ENCODE assay signal across 10 cellular contexts in the genomic region with DNA sequence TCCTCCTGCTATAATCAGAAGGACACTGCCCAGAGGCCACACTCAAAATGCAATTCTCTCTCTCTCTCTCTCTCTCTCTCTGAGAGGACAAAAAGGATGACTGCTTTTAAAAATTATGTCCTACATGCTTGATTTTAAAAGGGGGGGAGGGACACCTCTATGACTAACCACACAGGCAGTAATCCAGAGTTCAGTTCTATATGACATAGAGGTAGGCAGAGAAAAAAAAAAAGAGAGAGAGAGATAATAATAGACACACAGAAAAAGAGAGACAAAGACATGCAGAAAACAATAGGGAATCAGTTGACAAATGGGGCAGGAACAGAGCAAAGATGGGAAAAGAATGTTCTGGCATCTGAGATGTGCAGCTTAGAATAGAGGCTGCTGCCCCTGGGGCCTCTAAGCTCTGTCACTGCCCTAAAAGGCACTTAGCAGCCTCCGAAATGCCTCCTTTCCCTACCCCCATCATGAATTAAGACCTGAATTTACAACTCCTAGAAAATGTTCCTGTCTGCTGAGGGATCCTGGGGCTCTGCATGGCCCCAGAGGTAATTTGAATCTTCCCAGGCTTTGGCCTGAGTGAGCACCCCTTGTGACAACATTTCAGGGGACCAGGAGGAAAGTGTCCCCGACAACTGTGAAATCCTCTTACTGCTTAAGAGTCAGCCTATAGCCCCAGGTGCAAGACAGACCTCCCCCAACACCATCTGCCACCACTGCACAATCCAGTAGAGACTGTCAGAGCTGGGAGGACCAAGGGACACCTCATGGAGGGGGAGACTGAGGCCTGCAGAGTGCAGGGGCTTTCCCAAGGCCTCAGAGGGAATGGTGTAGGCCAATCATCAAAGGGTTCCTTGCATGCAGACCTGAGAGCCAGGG. TPM values are rescaled to one million over a fixed set of nuclear protein-coding genes. Genes with fewer than 3 reads are reported as not detected.
A peak's percentile ranks its signal among the peaks of the same experiment; 100 is the strongest.
DNase-seq lines count a peak whose midpoint lies in the region; ATAC-seq and TF ChIP-seq lines count a peak whose summit lies in the region.
"Had no signal": no experiment of that assay in that cellular context is flagged by ENCODE, and none has a peak within 500 bp of the region (broad histone marks: within the 10 kb centered on the region; RNA-seq: fewer than 3 reads in every experiment).

No MANE protein-coding gene starts in this region.

- intact Hi-C loops in mucosa of descending colon (cut with DNase I, micrococcal nuclease) = loop anchor here (5.0 to 10.0 kb wide), 2 partner anchors 148 to 151 kb away; no protein-coding TSS in a partner anchor

- no peaks in the 10 kb centered on the region for H3K9me2 ChIP-seq in Karpas-422 (replicated peaks; ENCODE audit: insufficient read depth, low read length)

- ATAC-seq in natural killer cell treated with Interleukin-12 subunit alpha and Interleukin-12 subunit beta and Interleukin-15 and Interleukin-18, amount 100 ng/mL, for 72 hours = no peak
- ATAC-seq in mucosa of descending colon = no peak
- no peak for ATAC-seq in GM21367 (IDR thresholded peaks at IDR 0.05; ENCODE audit: unreplicated experiment)

- peak overlapping the region; percentile 10 for H3K27ac Mint-ChIP-seq in endothelial cell (ENCODE audit: unreplicated experiment)
- peak overlapping the region; percentile 29 for H3K27ac Mint-ChIP-seq in nephron progenitor cell
- no peak overlapping the region for H3K27ac Mint-ChIP-seq in natural killer cell treated with Interleukin-12 subunit alpha and Interleukin-12 subunit beta and Interleukin-15 and Interleukin-18, amount 100 ng/mL, for 72 hours

- H3K4me1 ChIP-seq in mucosa of descending colon (ENCODE audit: low read depth) (no peaks in the 10 kb centered on the region), Karpas-422 (ENCODE audit: low read length) (peaks cover 4% of the 10 kb centered on the region)

- no peaks in the 10 kb centered on the region for H3K36me3 ChIP-seq in mucosa of descending colon (ENCODE audit: low read depth)
- H3K36me3 ChIP-seq in Karpas-422 (ENCODE audit: insufficient read depth, low read length) = no peaks in the 10 kb centered on the region

- H3K4me1 Mint-ChIP-seq in endothelial cell (ENCODE audit: unreplicated experiment) (peaks cover 36% of the 10 kb centered on the region), nephron progenitor cell (peaks cover 53% of the 10 kb centered on the region)
- peaks cover 0 to 4% of the 10 kb centered on the region in 2 donors for H3K4me1 Mint-ChIP-seq in natural killer cell treated with Interleukin-12 subunit alpha and Interleukin-12 subunit beta and Interleukin-15 and Interleukin-18, amount 100 ng/mL, for 72 hours (ENCODE audit: low read depth in 2 of 2)

- no peaks in the 10 kb centered on the region for H4K20me1 ChIP-seq in Karpas-422 (ENCODE audit: insufficient read depth, low read depth, low read length)

- peaks cover 3% of the 10 kb centered on the region for H3K36me3 Mint-ChIP-seq in endothelial cell (ENCODE audit: low read depth, unreplicated experiment)
- H3K36me3 Mint-ChIP-seq in nephron progenitor cell (ENCODE audit: low read depth) = no peaks in the 10 kb centered on the region
- H3K36me3 Mint-ChIP-seq in natural killer cell treated with Interleukin-12 subunit alpha and Interleukin-12 subunit beta and Interleukin-15 and Interleukin-18, amount 100 ng/mL, for 72 hours = no peaks in the 10 kb centered on the region

- H3K27ac ChIP-seq in Karpas-422 (ENCODE audit: low read length) = no peak overlapping the region

- TF ChIP-seq CTCF in endothelial cell (IDR thresholded peaks at IDR 0.05; ENCODE audit: unreplicated experiment) (no peak), nephron progenitor cell (IDR thresholded peaks at IDR 0.05) (no peak), mucosa of descending colon (IDR thresholded peaks at IDR 0.05) (no peak)

- no peak overlapping the region for H3K9ac ChIP-seq in Karpas-422 (ENCODE audit: low read length)

- H3K4me2 ChIP-seq in Karpas-422 (ENCODE audit: low read depth, low read length, poor library complexity, severe bottlenecking) = no peak overlapping the region

- H3K9me3 Mint-ChIP-seq in endothelial cell (ENCODE audit: unreplicated experiment) (no peaks in the 10 kb centered on the region), nephron progenitor cell (no peaks in the 10 kb centered on the region)
- no peaks in the 10 kb centered on the region for H3K9me3 Mint-ChIP-seq in natural killer cell treated with Interleukin-12 subunit alpha and Interleukin-12 subunit beta and Interleukin-15 and Interleukin-18, amount 100 ng/mL, for 72 hours

- H3K4me3 ChIP-seq in mucosa of descending colon (no peak overlapping the region), Karpas-422 (ENCODE audit: low read length) (no peak overlapping the region)

- no peak overlapping the region for H3K4me3 Mint-ChIP-seq in endothelial cell (ENCODE audit: unreplicated experiment)
- H3K4me3 Mint-ChIP-seq in nephron progenitor cell = peak overlapping the region; percentile 2
- no peak overlapping the region for H3K4me3 Mint-ChIP-seq in natural killer cell treated with Interleukin-12 subunit alpha and Interleukin-12 subunit beta and Interleukin-15 and Interleukin-18, amount 100 ng/mL, for 72 hours

- no peak overlapping the region for H2AFZ ChIP-seq in Karpas-422 (ENCODE audit: low read length)

- H3K9me3 ChIP-seq in mucosa of descending colon (no peaks in the 10 kb centered on the region), Karpas-422 (ENCODE audit: low read length) (no peaks in the 10 kb centered on the region)

- no peaks in the 10 kb centered on the region for H3K79me2 ChIP-seq in Karpas-422 (ENCODE audit: low read length)

- H3K27me3 ChIP-seq in Karpas-422 (ENCODE audit: low read length) = no peaks in the 10 kb centered on the region

- H3K27me3 Mint-ChIP-seq in endothelial cell (ENCODE audit: unreplicated experiment) (peaks cover 5% of the 10 kb centered on the region), nephron progenitor cell (ENCODE audit: low read depth, poor library complexity) (peaks cover 6% of the 10 kb centered on the region)
- H3K27me3 Mint-ChIP-seq in natural killer cell treated with Interleukin-12 subunit alpha and Interleukin-12 subunit beta and Interleukin-15 and Interleukin-18, amount 100 ng/mL, for 72 hours = no peaks in the 10 kb centered on the region

- DNase-seq in A172 (ENCODE audit: low spot score) (peak; percentile 64), HCEC 1CT (peak; percentile 24), endothelial cell (ENCODE audit: low spot score) (no peak), nephron progenitor cell (no peak), mucosa of descending colon (no peak), Karpas-422 (no peak)
- DNase-seq in natural killer cell treated with Interleukin-12 subunit alpha and Interleukin-12 subunit beta and Interleukin-15 and Interleukin-18, amount 100 ng/mL, for 72 hours (ENCODE audit: low spot score) = no peak
- DNase-seq: Calu3, NCI-H69 had no signal

RNA-seq across cellular contexts. Expression of a gene that starts 24.7 kb away (rescaled TPM):
- 69.8 and 74.0 TPM in 2 replicates for total RNA-seq in A172 (2014; rRNA removed; shearing (Covaris generic))
- total RNA-seq in endothelial cell (ENCODE audit: unreplicated experiment) (30.8 TPM), mucosa of descending colon (10 to 100 TPM; 61.6 to 86.7 (median 75.3) TPM)
- 10 to 100 TPM; 58.9 to 66.4 TPM for total RNA-seq in natural killer cell treated with Interleukin-12 subunit alpha and Interleukin-12 subunit beta and Interleukin-15 and Interleukin-18, amount 100 ng/mL, for 72 hours
- total RNA-seq in Karpas-422 (2014; rRNA removed; shearing (Covaris generic); ENCODE audit: low replicate concordance) = 45.8 and 73.9 TPM in 2 replicates

RNA-seq across cellular contexts. Expression of a gene that starts 28.7 kb away (rescaled TPM):
- total RNA-seq in A172 (2014; rRNA removed; shearing (Covaris generic)) = 83.8 and 92.7 TPM in 2 replicates
- total RNA-seq in endothelial cell (ENCODE audit: unreplicated experiment) (107 TPM), mucosa of descending colon (100 to 1,000 TPM; 106 to 121 (median 107) TPM)
- 100 to 1,000 TPM; 110 to 157 TPM for total RNA-seq in natural killer cell treated with Interleukin-12 subunit alpha and Interleukin-12 subunit beta and Interleukin-15 and Interleukin-18, amount 100 ng/mL, for 72 hours
- total RNA-seq in Karpas-422 (2014; rRNA removed; shearing (Covaris generic); ENCODE audit: low replicate concordance) = 75.6 and 115 TPM in 2 replicates

Comparison
In these comparisons a context has a peak if more than half of its experiments do, and no peak if none do; other contexts are left out.
1. DNase-seq: peak in A172 (single experiment) and HCEC 1CT (single experiment); none in endothelial cell (single experiment), nephron progenitor cell (single experiment), natural killer cell treated with Interleukin-12 subunit alpha and Interleukin-12 subunit beta and Interleukin-15 and Interleukin-18, amount 100 ng/mL, for 72 hours (single experiment), mucosa of descending colon (0 of 3) and Karpas-422 (single experiment).
2. H3K27ac Mint-ChIP-seq: peak in endothelial cell (single experiment) and nephron progenitor cell (single experiment); none in natural killer cell treated with Interleukin-12 subunit alpha and Interleukin-12 subunit beta and Interleukin-15 and Interleukin-18, amount 100 ng/mL, for 72 hours (0 of 2).